20 cellular contexts compared by ENCODE assay signal in the genomic region with DNA sequence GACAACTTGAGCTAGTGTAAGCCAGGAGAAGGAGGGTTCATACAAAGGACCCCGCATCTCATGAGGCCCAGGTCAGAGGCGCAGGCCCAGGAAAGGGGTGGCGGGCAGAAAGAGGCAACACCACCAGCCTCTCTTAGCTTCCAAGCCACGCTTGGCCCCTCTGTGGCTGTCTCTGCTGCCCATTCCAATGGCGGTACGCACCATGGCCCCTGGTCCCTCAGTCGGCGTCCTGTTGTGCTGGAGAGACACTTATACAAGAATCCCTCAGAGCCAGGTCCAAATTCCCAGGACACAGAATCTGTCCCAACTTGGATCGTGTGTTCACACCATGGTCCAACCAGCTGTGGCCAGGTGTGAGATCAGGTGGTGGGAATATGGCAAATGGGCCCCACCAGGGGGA.
"Had no signal": no experiment of that assay in that cellular context is flagged by ENCODE, and none has a peak within 500 bp of the region (broad histone marks: within the 10 kb centered on the region; RNA-seq: fewer than 3 reads in every experiment).

No MANE protein-coding gene starts in this region.

- H3K27me3 ChIP-seq: right lobe of liver, thyroid gland, upper lobe of left lung, vagina had no signal

- H3K36me3 Mint-ChIP-seq: natural killer cell treated with Interleukin-12 subunit alpha and Interleukin-12 subunit beta and Interleukin-15 and Interleukin-18, amount 100 ng/mL, for 72 hours; stimulated activated effector memory CD8-positive, alpha-beta T cell treated with anti-CD3 and anti-CD28 coated beads, Interleukin-12 subunit alpha, Interleukin-12 subunit beta, amount 100 ng/mL, for 72 hours had no signal

- H3K27ac Mint-ChIP-seq: natural killer cell treated with Interleukin-12 subunit alpha and Interleukin-12 subunit beta and Interleukin-15 and Interleukin-18, amount 100 ng/mL, for 72 hours; stimulated activated effector memory CD8-positive, alpha-beta T cell treated with anti-CD3 and anti-CD28 coated beads, Interleukin-12 subunit alpha, Interleukin-12 subunit beta, amount 100 ng/mL, for 72 hours had no signal

- H3K9me3 Mint-ChIP-seq: natural killer cell treated with Interleukin-12 subunit alpha and Interleukin-12 subunit beta and Interleukin-15 and Interleukin-18, amount 100 ng/mL, for 72 hours; stimulated activated effector memory CD8-positive, alpha-beta T cell treated with anti-CD3 and anti-CD28 coated beads, Interleukin-12 subunit alpha, Interleukin-12 subunit beta, amount 100 ng/mL, for 72 hours had no signal

- H3K36me3 ChIP-seq: heart left ventricle, right lobe of liver, suprapubic skin, thyroid gland, upper lobe of left lung, vagina had no signal

- H3K4me3 ChIP-seq: heart left ventricle, psoas muscle, right lobe of liver, suprapubic skin, thyroid gland, upper lobe of left lung, vagina had no signal

- H3K4me3 Mint-ChIP-seq: natural killer cell treated with Interleukin-12 subunit alpha and Interleukin-12 subunit beta and Interleukin-15 and Interleukin-18, amount 100 ng/mL, for 72 hours; stimulated activated effector memory CD8-positive, alpha-beta T cell treated with anti-CD3 and anti-CD28 coated beads, Interleukin-12 subunit alpha, Interleukin-12 subunit beta, amount 100 ng/mL, for 72 hours had no signal

- ATAC-seq: esophagus mucosa; heart left ventricle; natural killer cell treated with Interleukin-12 subunit alpha and Interleukin-12 subunit beta and Interleukin-15 and Interleukin-18, amount 100 ng/mL, for 72 hours; psoas muscle; right lobe of liver; stimulated activated effector memory CD8-positive, alpha-beta T cell treated with anti-CD3 and anti-CD28 coated beads, Interleukin-12 subunit alpha, Interleukin-12 subunit beta, amount 100 ng/mL, for 72 hours; stimulated activated naive CD8-positive, alpha-beta T cell treated with anti-CD3 and anti-CD28 coated beads, Interleukin-15, Interleukin-2, amounts not matched to agents 100 U/mL and 50 U/mL, for 24 hours had no signal

- H3K4me1 ChIP-seq: psoas muscle, right lobe of liver, suprapubic skin, thyroid gland, vagina had no signal

- H3K9me3 ChIP-seq: heart left ventricle, psoas muscle, right lobe of liver, suprapubic skin, thyroid gland, upper lobe of left lung, vagina had no signal

- DNase-seq: dermis blood vessel endothelial cell; effector CD4-positive, alpha-beta T cell; heart left ventricle; hippocampal formation; kidney glomerular epithelial cell; mammary epithelial cell; midbrain; psoas muscle; retina; right lobe of liver; stimulated activated CD4-positive, alpha-beta T cell treated with anti-CD3 and anti-CD28 coated beads, Interleukin-4, amount 100 ng/mL, for 1 hour; stimulated activated CD8-positive, alpha-beta memory T cell treated with anti-CD3 and anti-CD28 coated beads, Interleukin-4, amount 100 ng/mL, for 48 hours; stimulated activated naive CD8-positive, alpha-beta T cell treated with anti-CD3 and anti-CD28 coated beads, Interleukin-15, Interleukin-2, amounts not matched to agents 100 U/mL and 50 U/mL, for 24 hours; thyroid gland; upper lobe of left lung had no signal

- H3K27ac ChIP-seq: heart left ventricle, psoas muscle, right lobe of liver, suprapubic skin, thyroid gland, upper lobe of left lung, vagina had no signal
